In genomic region chr21:38813554-38813953, GRCh38 we compare ENCODE assay signal across 2 cellular contexts.
TF ChIP-seq lines count a peak whose summit lies in the region.

No MANE protein-coding gene starts in this region.

TF ChIP-seq in H1, 55 proteins besides CTCF, POLR2A, EP300 and RAD21:
- TF ChIP-seq KDM4A (IDR thresholded peaks at IDR 0.05; ENCODE audit: low read depth, low read length, severe bottlenecking) (no peak), SP1 (IDR thresholded peaks at IDR 0.05; ENCODE audit: low read depth, low read length) (no peak), RFX5 (IDR thresholded peaks at IDR 0.05; ENCODE audit: borderline replicate concordance, low read depth, low read length) (no peak), EGR1 (IDR thresholded peaks at IDR 0.05; ENCODE audit: borderline replicate concordance, low read depth, low read length) (no peak), KDM1A (IDR thresholded peaks at IDR 0.05; ENCODE audit: borderline replicate concordance, low read length) (no peak), KDM5A (IDR thresholded peaks at IDR 0.05; ENCODE audit: low read length) (no peak), TAF7 (optimal IDR thresholded peaks at IDR 0.05; ENCODE audit: borderline replicate concordance, low read depth, low read length) (no peak), USF2 (IDR thresholded peaks at IDR 0.05; ENCODE audit: low read length) (no peak), MAFK (IDR thresholded peaks at IDR 0.05; ENCODE audit: low read depth, low read length) (no peak), POU5F1 (IDR thresholded peaks at IDR 0.05; ENCODE audit: low read depth, low read length) (no peak), ASH2L (IDR thresholded peaks at IDR 0.05; ENCODE audit: low read length) (no peak), EZH2 (IDR thresholded peaks at IDR 0.05; ENCODE audit: low read depth, low read length, severe bottlenecking) (no peak), RNF2 (IDR thresholded peaks at IDR 0.05; ENCODE audit: borderline replicate concordance, low read depth, low read length, missing control alignments, poor library complexity, severe bottlenecking) (no peak), TBP (IDR thresholded peaks at IDR 0.05; ENCODE audit: low read depth, low read length) (no peak), BRCA1 (IDR thresholded peaks at IDR 0.05; ENCODE audit: low read depth, low read length) (no peak), SUZ12 (IDR thresholded peaks at IDR 0.05; ENCODE audit: low read length) (no peak), PHF8 (conservative IDR thresholded peaks at IDR 0.05; ENCODE audit: low read depth, low read length) (no peak), POLR2AphosphoS5 (IDR thresholded peaks at IDR 0.05; ENCODE audit: low read depth, low read length) (no peak), YY1 (IDR thresholded peaks at IDR 0.05; ENCODE audit: low read depth, low read length) (no peak)

TF ChIP-seq in liver, 16 proteins besides CTCF, POLR2A, EP300 and RAD21:
- peak; percentile 31 for TF ChIP-seq YY1 (IDR thresholded peaks at IDR 0.05)
- TF ChIP-seq FOXA1 (IDR thresholded peaks at IDR 0.05): no peak
